ENCODE assay signal across 1 cellular context in genomic region chr16:89241187-89242003, GRCh38.
TF ChIP-seq lines count a peak whose summit lies in the region.

No MANE protein-coding gene starts in this region.

TF ChIP-seq in HepG2, 621 proteins besides CTCF, POLR2A, EP300 and RAD21 (continued from another document and continues in another):
- TF ChIP-seq GMEB2 (CRISPR knock-in tag; IDR thresholded peaks at IDR 0.05; ENCODE audit: low read depth) (no peak), RFXANK (CRISPR knock-in tag; IDR thresholded peaks at IDR 0.05) (peak; percentile 89; the same call in 1 of the 2 replicates), SP1 (IDR thresholded peaks at IDR 0.05) (no peak), SP1 (CRISPR knock-in tag; IDR thresholded peaks at IDR 0.05) (peak; percentile 50; the same call in 1 of the 2 replicates), MEIS1 (CRISPR knock-in tag; IDR thresholded peaks at IDR 0.05; ENCODE audit: borderline replicate concordance) (0 out of 2 replicates have a peak, but pooled peaks have one; percentile 16), ATF4 (CRISPR knock-in tag; IDR thresholded peaks at IDR 0.05) (no peak; a peak in 1 of 4 replicates), IRF1 (CRISPR knock-in tag; IDR thresholded peaks at IDR 0.05; ENCODE audit: low read depth) (no peak), HIC2 (CRISPR knock-in tag; IDR thresholded peaks at IDR 0.05; ENCODE audit: low read depth) (no peak; the same call in 1 of the 2 replicates), ZFP36L1 (CRISPR knock-in tag; IDR thresholded peaks at IDR 0.05) (0 out of 2 replicates have a peak, but pooled peaks have one; percentile 7), PLRG1 (conservative IDR thresholded peaks at IDR 0.05) (no peak), RFXAP (CRISPR knock-in tag; IDR thresholded peaks at IDR 0.05; ENCODE audit: borderline replicate concordance) (peak; percentile 88; the same call in 1 of the 2 replicates), KAT8 (CRISPR knock-in tag; IDR thresholded peaks at IDR 0.05) (peak; percentile 98), ZNF264 (CRISPR knock-in tag; IDR thresholded peaks at IDR 0.05) (peak; percentile 82; the same call in 1 of the 2 replicates), ZFP62 (CRISPR knock-in tag; IDR thresholded peaks at IDR 0.05) (no peak), JARID2 (CRISPR knock-in tag; IDR thresholded peaks at IDR 0.05; ENCODE audit: insufficient replicate concordance) (peak; percentile 78), ZNF616 (CRISPR knock-in tag; IDR thresholded peaks at IDR 0.05; ENCODE audit: low read depth) (no peak; the same call in 1 of the 2 replicates), STAT5B (CRISPR knock-in tag; IDR thresholded peaks at IDR 0.05) (no peak), MTF1 (CRISPR knock-in tag; IDR thresholded peaks at IDR 0.05) (no peak), ZNF644 (CRISPR knock-in tag; IDR thresholded peaks at IDR 0.05; ENCODE audit: low read depth) (no peak), ZNF331 (CRISPR knock-in tag; IDR thresholded peaks at IDR 0.05) (peak; percentile 73; the same call in 1 of the 2 replicates), ZNF225 (CRISPR knock-in tag; IDR thresholded peaks at IDR 0.05) (no peak), RFX5 (IDR thresholded peaks at IDR 0.05; ENCODE audit: low read depth, low read length) (peak; percentile 67), SALL2 (CRISPR knock-in tag; IDR thresholded peaks at IDR 0.05) (peak; percentile 95), TAF1 (CRISPR knock-in tag; IDR thresholded peaks at IDR 0.05) (peak; percentile 94), STAT6 (CRISPR knock-in tag; IDR thresholded peaks at IDR 0.05; ENCODE audit: borderline replicate concordance) (peak; percentile 74; the same call in 1 of the 2 replicates), EEA1 (CRISPR knock-in tag; IDR thresholded peaks at IDR 0.05; ENCODE audit: borderline replicate concordance) (0 out of 2 replicates have a peak, but pooled peaks have one; percentile 68), ZNF816 (CRISPR knock-in tag; IDR thresholded peaks at IDR 0.05; ENCODE audit: borderline replicate concordance) (no peak), ZGPAT (CRISPR knock-in tag; IDR thresholded peaks at IDR 0.05) (peak; percentile 92), TGIF2 (CRISPR knock-in tag; IDR thresholded peaks at IDR 0.05) (peak; percentile 94), NKX3-1 (CRISPR knock-in tag; IDR thresholded peaks at IDR 0.05) (peak; percentile 82; the same call in 1 of the 2 replicates), ZNF251 (CRISPR knock-in tag; IDR thresholded peaks at IDR 0.05) (no peak), ZNF275 (CRISPR knock-in tag; IDR thresholded peaks at IDR 0.05; ENCODE audit: borderline replicate concordance) (peak; percentile 90), CBX2 (IDR thresholded peaks at IDR 0.05; ENCODE audit: low read depth, low read length) (no peak), CBX2 (CRISPR knock-in tag; IDR thresholded peaks at IDR 0.05; ENCODE audit: low read depth) (no peak), ZSCAN9 (CRISPR knock-in tag; IDR thresholded peaks at IDR 0.05; ENCODE audit: borderline replicate concordance) (peak; percentile 80), KDM2A (CRISPR knock-in tag; IDR thresholded peaks at IDR 0.05; ENCODE audit: borderline replicate concordance, low read depth) (peak; percentile 98), CERS6 (CRISPR knock-in tag; IDR thresholded peaks at IDR 0.05) (no peak), RFX1 (IDR thresholded peaks at IDR 0.05) (no peak), HMG20A (CRISPR knock-in tag; IDR thresholded peaks at IDR 0.05; ENCODE audit: borderline replicate concordance) (no peak; the same call in 1 of the 2 replicates), KDM5A (IDR thresholded peaks at IDR 0.05; ENCODE audit: borderline replicate concordance, low read length) (peak; percentile 88), ZNF3 (CRISPR knock-in tag; IDR thresholded peaks at IDR 0.05) (no peak), ZMYM4 (CRISPR knock-in tag; IDR thresholded peaks at IDR 0.05) (peak; percentile 89), ZEB1 (IDR thresholded peaks at IDR 0.05; ENCODE audit: insufficient replicate concordance, low read depth) (peak; percentile 34), FLYWCH1 (CRISPR knock-in tag; IDR thresholded peaks at IDR 0.05) (no peak), ZBTB44 (CRISPR knock-in tag; IDR thresholded peaks at IDR 0.05) (0 out of 2 replicates have a peak, but pooled peaks have one; percentile 64), ZKSCAN1 (IDR thresholded peaks at IDR 0.05; ENCODE audit: low read length) (peak; percentile 13; the same call in 1 of the 2 replicates), SNAPC5 (CRISPR knock-in tag; IDR thresholded peaks at IDR 0.05; ENCODE audit: borderline replicate concordance) (peak; percentile 44; the same call in 1 of the 2 replicates), MED13 (CRISPR knock-in tag; IDR thresholded peaks at IDR 0.05) (peak; percentile 86), GPN1 (CRISPR knock-in tag; IDR thresholded peaks at IDR 0.05; ENCODE audit: borderline replicate concordance) (no peak), SMAD1 (CRISPR knock-in tag; IDR thresholded peaks at IDR 0.05; ENCODE audit: borderline replicate concordance, low read depth) (peak; percentile 95), ZFP91 (CRISPR knock-in tag; IDR thresholded peaks at IDR 0.05; ENCODE audit: borderline replicate concordance) (peak; percentile 89; the same call in 1 of the 2 replicates), HOXD1 (CRISPR knock-in tag; IDR thresholded peaks at IDR 0.05) (peak; percentile 87), NR2F2 (IDR thresholded peaks at IDR 0.05; ENCODE audit: borderline replicate concordance, low read depth) (0 out of 2 replicates have a peak, but pooled peaks have one; percentile 14)
